ENCODE assay signal across 8 cellular contexts in genomic region chr1:51518033-51518729, GRCh38. TPM values are rescaled to one million over a fixed set of nuclear protein-coding genes. Genes with fewer than 3 reads are reported as not detected.
A peak's percentile ranks its signal among the peaks of the same experiment; 100 is the strongest.
DNase-seq lines count a peak whose midpoint lies in the region; ATAC-seq and TF ChIP-seq lines count a peak whose summit lies in the region.

No MANE protein-coding gene starts in this region.

- H3K27me3 ChIP-seq in esophagus (ENCODE audit: control insufficient read depth in 1 of 2, insufficient read depth in 2 of 2, low read length in 2 of 2) (no peaks in the 10 kb centered on the region), mucosa of rectum (ENCODE audit: control insufficient read depth in 2 of 2, insufficient read depth in 2 of 2, low read length in 2 of 2) (no peaks in the 10 kb centered on the region), thyroid gland (no peaks in the 10 kb centered on the region)

- H3K4me3 ChIP-seq in esophagus (ENCODE audit: low read depth in 1 of 2, low read length in 2 of 2) (peak overlapping the region; percentile 70 to 96), mucosa of rectum (ENCODE audit: low read length in 2 of 2) (peak overlapping the region; percentile 90 to 92), thyroid gland (replicated peaks in 1 of 3) (peak overlapping the region; percentile 51 to 89 (median 57))

- DNase-seq in NCI-H2196 (lab: John Stamatoyannopoulos, UW; ENCODE audit: unreplicated experiment), result peak; percentile 41
- DNase-seq in NCI-H2196 treated with DMSO at 0.1 percent for 48 hours (lab: John Stamatoyannopoulos, UW; ENCODE audit: unreplicated experiment), result no peak
- DNase-seq in NCI-H345 treated with DMSO at 0.1 percent for 48 hours (lab: John Stamatoyannopoulos, UW; ENCODE audit: unreplicated experiment), result peak; percentile 45
- DNase-seq in activated CD8-positive, alpha-beta memory T cell treated with anti-CD3 and anti-CD28 coated beads for 24 hours, result peak; percentile 76
- DNase-seq in thyroid gland, result peak; percentile 30 to 32

- H3K27ac ChIP-seq in esophagus (ENCODE audit: low read depth in 2 of 2, low read length in 1 of 2), result peak overlapping the region; percentile 90 to 99
- H3K27ac ChIP-seq in mucosa of rectum (ENCODE audit: low read depth in 2 of 2, low read length in 2 of 2), result peak overlapping the region; percentile 97 to 98
- H3K27ac ChIP-seq in thyroid gland, result peak overlapping the region; percentile 88 to 94 (median 91)

- H3K36me3 ChIP-seq in esophagus (ENCODE audit: control insufficient read depth in 2 of 2, insufficient read depth in 2 of 2, low read length in 1 of 2) (no peaks in the 10 kb centered on the region), mucosa of rectum (ENCODE audit: control insufficient read depth in 2 of 2, insufficient read depth in 2 of 2, low read length in 2 of 2) (no peaks in the 10 kb centered on the region), thyroid gland (no peaks in the 10 kb centered on the region)

- peaks cover 0 to 2% of the 10 kb centered on the region in 2 donors for H3K4me1 ChIP-seq in esophagus (ENCODE audit: control insufficient read depth in 2 of 2, insufficient read depth in 2 of 2, low read length in 1 of 2)
- H3K4me1 ChIP-seq in mucosa of rectum (ENCODE audit: control insufficient read depth in 2 of 2, insufficient read depth in 2 of 2, low read length in 2 of 2), result peaks cover 27 to 58% of the 10 kb centered on the region in 2 donors
- peaks cover 34 to 38% of the 10 kb centered on the region in 2 donors for H3K4me1 ChIP-seq in thyroid gland

- WGBS in esophagus, 2 donors, result 1% methylated on average over 20 to 26 of the region's 26 CpGs
- WGBS in thyroid gland, 2 donors, result 0 to 1% methylated on average over 23 to 26 of the region's 26 CpGs

- H3K9me3 ChIP-seq in esophagus (ENCODE audit: control insufficient read depth in 2 of 2, insufficient read depth in 1 of 2, low read depth in 1 of 2, low read length in 1 of 2) (no peaks in the 10 kb centered on the region), mucosa of rectum (ENCODE audit: control insufficient read depth in 2 of 2, low read length in 2 of 2) (no peaks in the 10 kb centered on the region), thyroid gland (no peaks in the 10 kb centered on the region)

- TF ChIP-seq POLR2A in thyroid gland (IDR thresholded peaks at IDR 0.05), result peak in 1 of 2 donors; percentile 18

- ATAC-seq in HG02642 (IDR thresholded peaks at IDR 0.05; ENCODE audit: poor library complexity, unreplicated experiment), result peak; percentile 27

- intact Hi-C loops in thyroid gland (cut with DNase I), result no loop called here

- no peak for TF ChIP-seq CTCF in thyroid gland (IDR thresholded peaks at IDR 0.05)

- peak overlapping the region; percentile 92 to 100 for H3K9ac ChIP-seq in mucosa of rectum (ENCODE audit: low read depth in 1 of 2, low read length in 2 of 2)

RNA-seq across cellular contexts. Expression of gene EPS15, which starts 0.9 kb away (rescaled TPM):
- 10 to 100 TPM; 10.8 to 14.4 TPM for polyA plus RNA-seq in esophagus
- 100 to 1,000 TPM in 3 of 4 donors, 10 to 100 TPM in 1; 88.0 to 128 (median 102) TPM for total RNA-seq in thyroid gland
